ENCODE assay signal across 28 cellular contexts in the genomic region with DNA sequence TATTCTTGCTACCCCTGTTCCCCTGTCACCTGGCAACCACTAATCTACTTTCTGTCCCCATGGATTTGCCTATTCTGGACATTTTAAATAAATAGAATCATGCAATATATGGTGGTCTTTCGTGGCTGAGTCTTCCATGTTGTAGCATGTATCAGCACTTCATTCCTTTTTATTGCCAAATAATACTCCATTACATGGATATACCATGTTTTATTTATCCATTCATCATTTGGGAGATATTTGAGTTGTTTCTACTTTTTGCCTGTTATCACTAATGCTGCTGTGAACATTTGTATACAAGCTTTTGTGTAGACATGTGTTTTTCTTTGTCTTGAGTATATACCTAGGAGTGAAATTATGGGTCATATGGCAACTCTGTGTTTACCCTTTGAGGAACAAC.
"Had no signal": no experiment of that assay in that cellular context is flagged by ENCODE, and none has a peak within 500 bp of the region (broad histone marks: within the 10 kb centered on the region; RNA-seq: fewer than 3 reads in every experiment).

No MANE protein-coding gene starts in this region.

- H3K4me1 Mint-ChIP-seq: nephron, neural progenitor cell had no signal

- H3K9me3 ChIP-seq: ovary, psoas muscle, right lobe of liver, stomach, thoracic aorta, thyroid gland, upper lobe of left lung, vagina had no signal

- ATAC-seq: right cardiac atrium; right lobe of liver; stimulated activated effector memory CD8-positive, alpha-beta T cell treated with anti-CD3 and anti-CD28 coated beads, Interleukin-12 subunit alpha, Interleukin-12 subunit beta, amount 100 ng/mL, for 72 hours; stimulated activated naive B cell treated with anti-CD40 and anti-IgM and Interleukin-4, amounts not matched to agents 10 μg/mL and 1 μg/mL and 100 μg/mL, for 72 hours had no signal

- H3K27me3 ChIP-seq: neural progenitor cell, ovary, right lobe of liver, sigmoid colon, stomach, thyroid gland, tibial nerve, upper lobe of left lung, vagina had no signal

- H3K4me2 ChIP-seq: neural progenitor cell had no signal

- H3K27ac ChIP-seq: neural progenitor cell, ovary, parathyroid adenoma, psoas muscle, right lobe of liver, sigmoid colon, stomach, thoracic aorta, thyroid gland, tibial nerve, upper lobe of left lung, vagina had no signal

- H3K4me1 ChIP-seq: neural progenitor cell, parathyroid adenoma, right lobe of liver, sigmoid colon, tibial nerve, vagina had no signal

- H2AFZ ChIP-seq: neural progenitor cell, parathyroid adenoma had no signal

- DNase-seq: occipital lobe; ovary; posterior cingulate gyrus; psoas muscle; right cardiac atrium; right lobe of liver; sigmoid colon; small intestine; stimulated activated CD4-positive, alpha-beta T cell treated with anti-CD3 and anti-CD28 coated beads, Interleukin-15, amount 100 ng/mL, for 24 hours; stimulated activated CD4-positive, alpha-beta T cell treated with anti-CD3 and anti-CD28 coated beads, Interleukin-2, amount 100 ng/mL, for 24 hours; stimulated activated CD4-positive, alpha-beta T cell treated with anti-CD3 and anti-CD28 coated beads, Interleukin-2, amount 100 ng/mL, for 48 hours; stimulated activated CD4-positive, alpha-beta T cell treated with anti-CD3 and anti-CD28 coated beads, Interleukin-4, amount 100 ng/mL, for 24 hours; stimulated activated naive B cell treated with anti-CD40 and anti-IgM and Interleukin-4, amounts not matched to agents 10 μg/mL and 1 μg/mL and 100 μg/mL, for 72 hours; stimulated activated naive CD4-positive, alpha-beta T cell treated with Interleukin-2 at 50 U/mL for 16 hours; stomach; thyroid gland; trophoblast cell; upper lobe of left lung had no signal

- H3K27ac Mint-ChIP-seq: nephron; neural progenitor cell; progenitor cell of endocrine pancreas; stimulated activated effector memory CD8-positive, alpha-beta T cell treated with anti-CD3 and anti-CD28 coated beads, Interleukin-12 subunit alpha, Interleukin-12 subunit beta, amount 100 ng/mL, for 72 hours; stimulated activated naive B cell treated with anti-CD40 and anti-IgM and Interleukin-4, amounts not matched to agents 10 μg/mL and 1 μg/mL and 100 μg/mL, for 72 hours; stimulated activated naive CD8-positive, alpha-beta T cell treated with anti-CD3 and anti-CD28 coated beads, Interleukin-15, Interleukin-2, amounts not matched to agents 100 ng/mL and 50 ng/mL, for 24 hours had no signal

- H3K9ac ChIP-seq: neural progenitor cell, parathyroid adenoma had no signal

- H3K4me3 Mint-ChIP-seq: nephron; neural progenitor cell; stimulated activated effector memory CD8-positive, alpha-beta T cell treated with anti-CD3 and anti-CD28 coated beads, Interleukin-12 subunit alpha, Interleukin-12 subunit beta, amount 100 ng/mL, for 72 hours; stimulated activated naive B cell treated with anti-CD40 and anti-IgM and Interleukin-4, amounts not matched to agents 10 μg/mL and 1 μg/mL and 100 μg/mL, for 72 hours; stimulated activated naive CD8-positive, alpha-beta T cell treated with anti-CD3 and anti-CD28 coated beads, Interleukin-15, Interleukin-2, amounts not matched to agents 100 ng/mL and 50 ng/mL, for 24 hours had no signal

- H3K36me3 ChIP-seq: ovary, right lobe of liver, sigmoid colon, thyroid gland, vagina had no signal

- FAIRE-seq: small intestine, urothelium cell line had no signal

- H3K27me3 Mint-ChIP-seq: progenitor cell of endocrine pancreas; stimulated activated naive B cell treated with anti-CD40 and anti-IgM and Interleukin-4, amounts not matched to agents 10 μg/mL and 1 μg/mL and 100 μg/mL, for 72 hours; stimulated activated naive CD8-positive, alpha-beta T cell treated with anti-CD3 and anti-CD28 coated beads, Interleukin-15, Interleukin-2, amounts not matched to agents 100 ng/mL and 50 ng/mL, for 24 hours had no signal

- H3K4me3 ChIP-seq: neural progenitor cell, ovary, psoas muscle, right lobe of liver, sigmoid colon, stomach, thoracic aorta, thyroid gland, tibial nerve, upper lobe of left lung, vagina had no signal
